ENCODE assay signal across 23 cellular contexts in the genomic region with DNA sequence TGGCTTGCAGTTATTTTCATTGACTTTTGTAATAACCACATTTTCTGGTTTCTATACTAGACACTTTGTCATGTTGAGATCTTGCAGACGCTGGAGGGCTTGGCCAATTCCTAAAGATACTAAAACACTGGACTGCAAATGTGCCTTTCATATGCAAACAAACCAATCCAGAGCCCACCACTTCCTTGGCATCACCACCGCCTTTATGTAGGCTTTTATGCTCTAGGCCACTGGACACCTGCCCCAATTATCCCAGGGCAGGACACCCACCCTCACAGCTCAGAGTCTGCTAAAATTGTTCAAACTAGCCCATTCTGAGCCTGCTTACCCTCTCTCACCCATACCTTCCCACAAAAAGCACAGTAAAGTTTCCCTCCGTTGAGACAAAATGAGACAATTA.
DNase-seq lines count a peak whose midpoint lies in the region; ATAC-seq and TF ChIP-seq lines count a peak whose summit lies in the region.
"Had no signal": no experiment of that assay in that cellular context is flagged by ENCODE, and none has a peak within 500 bp of the region (broad histone marks: within the 10 kb centered on the region; RNA-seq: fewer than 3 reads in every experiment).

No MANE protein-coding gene starts in this region.

- no peak overlapping the region for H2BK12ac ChIP-seq in H9 (ENCODE audit: insufficient read length, low read depth, low read length)

- H4K5ac ChIP-seq in H9 (ENCODE audit: insufficient read length, low read depth, low read length): no peak overlapping the region

- TF ChIP-seq CTCF in H9 (conservative IDR thresholded peaks at IDR 0.05): no peak
- TF ChIP-seq CTCF in fibroblast of the aortic adventitia (IDR thresholded peaks at IDR 0.05; ENCODE audit: insufficient read depth, low read length): no peak
- TF ChIP-seq CTCF in ascending aorta (IDR thresholded peaks at IDR 0.05): no peak

- no peak overlapping the region for H3K23ac ChIP-seq in H9 (ENCODE audit: insufficient read length, low read depth, low read length)

- no CpG with 5 or more reads among the region's 3 CpGs for WGBS in H9 (ENCODE audit: extremely low coverage, insufficient read length, low lambda C conversion rate)

- H3K36me3 Mint-ChIP-seq in H9 (ENCODE audit: insufficient read depth in 1 of 3, low read depth in 3 of 3): no peaks in the 10 kb centered on the region
- H3K36me3 Mint-ChIP-seq: IgD-negative memory B cell had no signal

- no peak overlapping the region for H3K27ac Mint-ChIP-seq in H9
- H3K27ac Mint-ChIP-seq: CD4-positive, alpha-beta T cell; GM23338; IgD-negative memory B cell had no signal

- no peak overlapping the region for H3T11ph ChIP-seq in H9 (ENCODE audit: low read length)

- H4K20me1 ChIP-seq in H9 (ENCODE audit: control insufficient read depth, insufficient read depth, insufficient read length): no peaks in the 10 kb centered on the region
- H4K20me1 ChIP-seq: BLaER1 had no signal

- H3K4me1 Mint-ChIP-seq in H9: peaks cover 0 to 4% of the 10 kb centered on the region in 2 experiments; a peak in 1 of 4 replicates

- no peak overlapping the region for H2AFZ ChIP-seq in H9 (ENCODE audit: low read length)
- H2AFZ ChIP-seq: GM23338, PC-9 had no signal

- intact Hi-C loops in ascending aorta (cut with DNase I): no loop called here

- H3K36me3 ChIP-seq in rectal smooth muscle tissue (ENCODE audit: control insufficient read depth, insufficient read depth, low read length): no peaks in the 10 kb centered on the region
- no peaks in the 10 kb centered on the region for H3K36me3 ChIP-seq in ascending aorta
- H3K36me3 ChIP-seq: BLaER1 had no signal

- H3K4me1 ChIP-seq in H9 (ENCODE audit: insufficient read depth, low read length): no peaks in the 10 kb centered on the region
- H3K4me1 ChIP-seq in rectal smooth muscle tissue (ENCODE audit: control insufficient read depth, insufficient read depth, low read length): no peaks in the 10 kb centered on the region
- H3K4me1 ChIP-seq in ascending aorta: no peaks in the 10 kb centered on the region
- H3K4me1 ChIP-seq: Caco-2 had no signal

- no peak overlapping the region for H2BK15ac ChIP-seq in H9 (ENCODE audit: low read depth, low read length)

- H2BK120ac ChIP-seq in H9 (ENCODE audit: low read depth, low read length, poor library complexity, severe bottlenecking): no peak overlapping the region

- H3K79me2 ChIP-seq in H9 (ENCODE audit: insufficient read depth, low read length): no peaks in the 10 kb centered on the region

- H3K27me3 Mint-ChIP-seq in H9 (ENCODE audit: low read depth): peaks cover 9% of the 10 kb centered on the region

- H4K8ac ChIP-seq in H9 (replicated peaks; ENCODE audit: insufficient read length, low read depth, low read length): no peak overlapping the region

- H3K56ac ChIP-seq in H9 (ENCODE audit: insufficient read length, low read depth, low read length): no peak overlapping the region

- no peak for ATAC-seq in GM21576 (IDR thresholded peaks at IDR 0.05; ENCODE audit: unreplicated experiment)
- ATAC-seq: GM23338, HCT116 had no signal

- H3K4me3 Mint-ChIP-seq in H9: no peak overlapping the region
- H3K4me3 Mint-ChIP-seq: CD4-positive, alpha-beta T cell; GM23338; IgD-negative memory B cell had no signal

- no peak overlapping the region for H2BK20ac ChIP-seq in H9 (ENCODE audit: low read depth, low read length, poor library complexity, severe bottlenecking)

- no peaks in the 10 kb centered on the region for H3K23me2 ChIP-seq in H9 (ENCODE audit: insufficient read length, low read depth, low read length, poor library complexity, severe bottlenecking)

- H3K14ac ChIP-seq in H9 (ENCODE audit: insufficient read depth, low read length): no peak overlapping the region

- no peak overlapping the region for H4K91ac ChIP-seq in H9 (ENCODE audit: insufficient read length, low read depth, low read length)

- H3K9me3 ChIP-seq in H9 (ENCODE audit: control insufficient read depth, low read depth, low read length) (no peaks in the 10 kb centered on the region), ascending aorta (no peaks in the 10 kb centered on the region)
- H3K9me3 ChIP-seq: BLaER1, Caco-2 had no signal

- no peaks in the 10 kb centered on the region; the same call in 1 of the 2 replicates for H3K27me3 ChIP-seq in H9 (ENCODE audit: insufficient read depth, low read length)
- H3K27me3 ChIP-seq in rectal smooth muscle tissue (ENCODE audit: control insufficient read depth, insufficient read depth, low read length): peaks cover 2% of the 10 kb centered on the region
- no peaks in the 10 kb centered on the region for H3K27me3 ChIP-seq in ascending aorta
- H3K27me3 ChIP-seq: BLaER1 had no signal

- H3K4ac ChIP-seq in H9 (ENCODE audit: low read depth, low read length): no peak overlapping the region

- no peak overlapping the region for H2AK5ac ChIP-seq in H9 (ENCODE audit: insufficient read length, low read length)

- DNase-seq in H9: peak; percentile 3
- peak; percentile 40 for DNase-seq in amniotic epithelial cell (ENCODE audit: low read depth)
- peak; percentile 33 for DNase-seq in fibroblast of the aortic adventitia (ENCODE audit: low read depth)
- no peak for DNase-seq in ascending aorta (ENCODE audit: low spot score in 2 of 2)
- DNase-seq in AG20443 (ENCODE audit: low spot score): no peak
- DNase-seq: Caco-2; CD4-positive, alpha-beta T cell; DMS 273 treated with DMSO at 0.1 percent for 48 hours; DMS79 treated with DMSO at 0.1 percent for 48 hours; Karpas-422; NCI-H1417; NCI-H1694 treated with DMSO at 0.1 percent for 48 hours; NCI-H446 treated with DMSO at 0.1 percent for 48 hours; NCI-H526 treated with DMSO at 0.1 percent for 48 hours; PC-9; RPMI8226; SHP77 had no signal

- H3K27ac ChIP-seq in H9 (ENCODE audit: insufficient read length, low read depth, low read length): no peak overlapping the region
- H3K27ac ChIP-seq in rectal smooth muscle tissue (ENCODE audit: low read depth, low read length): peak overlapping the region; percentile 11
- H3K27ac ChIP-seq in ascending aorta: no peak overlapping the region
- H3K27ac ChIP-seq: BLaER1, PC-9 had no signal

- H3K79me1 ChIP-seq in H9 (ENCODE audit: insufficient read depth, low read depth, low read length, poor library complexity, severe bottlenecking): no peaks in the 10 kb centered on the region

- no peak overlapping the region for H2BK5ac ChIP-seq in H9 (ENCODE audit: insufficient read length, low read length)

- no peaks in the 10 kb centered on the region for H3K9me3 Mint-ChIP-seq in H9
- H3K9me3 Mint-ChIP-seq: CD4-positive, alpha-beta T cell; GM23338 had no signal

- no peak overlapping the region for H3K4me3 ChIP-seq in fibroblast of the aortic adventitia (ENCODE audit: low read depth, low read length)
- no peak overlapping the region for H3K4me3 ChIP-seq in rectal smooth muscle tissue (ENCODE audit: low read length)
- no peak overlapping the region for H3K4me3 ChIP-seq in ascending aorta
- H3K4me3 ChIP-seq: BLaER1, GM23338, PC-9 had no signal

- no peak overlapping the region for H3K4me2 ChIP-seq in H9 (ENCODE audit: insufficient read depth, insufficient read length, low read length)
- H3K4me2 ChIP-seq: BLaER1, GM23338, PC-9 had no signal

- no peak overlapping the region for H3K18ac ChIP-seq in H9 (ENCODE audit: insufficient read length, low read depth, low read length)

- H3K9ac ChIP-seq in H9 (ENCODE audit: extremely low read depth, insufficient read length, low read length): no peak overlapping the region
- no peak overlapping the region for H3K9ac ChIP-seq in rectal smooth muscle tissue (ENCODE audit: low read length)
- H3K9ac ChIP-seq: BLaER1 had no signal

Comparison
In these comparisons a context has a peak if more than half of its experiments do, and no peak if none do; other contexts are left out.
1. DNase-seq: peak in H9 (single experiment), amniotic epithelial cell (single experiment) and fibroblast of the aortic adventitia (single experiment); none in ascending aorta (0 of 2) and AG20443 (single experiment).